In the genomic region with DNA sequence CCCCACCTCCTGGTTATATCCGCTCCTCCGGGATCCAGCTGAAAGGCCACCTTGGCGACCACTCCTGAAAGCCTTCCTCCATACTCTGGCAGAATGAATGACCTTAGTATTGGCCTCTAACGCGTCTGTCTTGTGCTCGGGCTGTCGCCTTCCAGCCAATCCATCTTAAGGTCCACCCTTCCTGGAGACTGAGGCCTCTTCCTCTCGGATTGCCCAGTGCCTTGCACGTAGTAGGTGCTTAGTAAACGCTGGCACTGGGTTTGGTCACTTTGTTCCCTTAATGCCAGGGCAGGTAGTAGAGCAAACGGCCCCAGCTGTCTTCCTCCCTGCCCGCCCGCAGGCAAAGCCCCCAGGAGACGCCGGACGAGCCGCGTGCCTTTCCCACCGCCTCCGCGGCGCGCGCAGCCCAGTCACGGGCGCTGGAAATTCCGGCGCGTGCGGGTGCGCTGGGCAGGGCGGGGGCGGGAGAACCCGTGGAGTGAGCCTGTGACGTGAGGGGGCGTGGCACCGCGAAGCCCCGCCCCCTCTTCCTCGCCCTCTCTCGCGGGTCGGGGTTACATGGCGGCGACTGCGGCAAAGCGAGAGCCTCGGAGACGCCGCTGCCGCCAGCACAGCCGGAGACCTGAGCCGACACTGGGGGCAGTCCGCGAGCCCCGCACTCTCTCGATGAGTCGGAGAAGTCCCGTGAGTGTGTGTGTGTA, we compare ENCODE assay signal across 1 cellular context.
A peak's percentile ranks its signal among the peaks of the same experiment; 100 is the strongest.
TF ChIP-seq lines count a peak whose summit lies in the region.

Gene MAPK6 (plus strand): TSS at position 527 of the 701 bp plus-strand sequence. CDS start 27,242 bp downstream, outside the sequence.

TF ChIP-seq in HepG2, 621 proteins besides CTCF, POLR2A, EP300 and RAD21 (continued from another document and continues in another):
- TF ChIP-seq ZKSCAN8 (CRISPR knock-in tag; IDR thresholded peaks at IDR 0.05; ENCODE audit: borderline replicate concordance), result 0 out of 2 replicates have a peak, but pooled peaks have one; percentile 27
- peak; percentile 74 for TF ChIP-seq ISL2 (CRISPR knock-in tag; IDR thresholded peaks at IDR 0.05)
- TF ChIP-seq ZNF468 (CRISPR knock-in tag; IDR thresholded peaks at IDR 0.05), result no peak
- peak; percentile 86 for TF ChIP-seq MED8 (CRISPR knock-in tag; IDR thresholded peaks at IDR 0.05; ENCODE audit: insufficient replicate concordance)
- no peak for TF ChIP-seq SP140L (CRISPR knock-in tag; IDR thresholded peaks at IDR 0.05; ENCODE audit: borderline replicate concordance)
- no peak for TF ChIP-seq EHMT2 (IDR thresholded peaks at IDR 0.05; ENCODE audit: borderline replicate concordance, low read depth, low read length)
- TF ChIP-seq ZNF792 (CRISPR knock-in tag; IDR thresholded peaks at IDR 0.05), result peak; percentile 46; the same call in 1 of the 2 replicates
- no peak for TF ChIP-seq FOXA1 (IDR thresholded peaks at IDR 0.05)
- TF ChIP-seq FOXA1 (CRISPR knock-in tag; IDR thresholded peaks at IDR 0.05), result no peak
- peak; percentile 80 for TF ChIP-seq MAZ (IDR thresholded peaks at IDR 0.05; ENCODE audit: borderline replicate concordance, low read depth, low read length)
- peak; percentile 77 for TF ChIP-seq MAZ (CRISPR knock-in tag; IDR thresholded peaks at IDR 0.05; ENCODE audit: low read depth)
- TF ChIP-seq ZFP36 (IDR thresholded peaks at IDR 0.05; ENCODE audit: borderline replicate concordance, low read depth, low read length, partially characterized antibody), result no peak
- 0 out of 2 replicates have a peak, but pooled peaks have one; percentile 12 for TF ChIP-seq NCOA2 (CRISPR knock-in tag; IDR thresholded peaks at IDR 0.05)
- TF ChIP-seq ZNF33A (CRISPR knock-in tag; IDR thresholded peaks at IDR 0.05; ENCODE audit: borderline replicate concordance), result no peak
- peak; percentile 81; the same call in 1 of the 2 replicates for TF ChIP-seq RNF2 (conservative IDR thresholded peaks at IDR 0.05; ENCODE audit: low read depth)
- TF ChIP-seq, protein P1, sequence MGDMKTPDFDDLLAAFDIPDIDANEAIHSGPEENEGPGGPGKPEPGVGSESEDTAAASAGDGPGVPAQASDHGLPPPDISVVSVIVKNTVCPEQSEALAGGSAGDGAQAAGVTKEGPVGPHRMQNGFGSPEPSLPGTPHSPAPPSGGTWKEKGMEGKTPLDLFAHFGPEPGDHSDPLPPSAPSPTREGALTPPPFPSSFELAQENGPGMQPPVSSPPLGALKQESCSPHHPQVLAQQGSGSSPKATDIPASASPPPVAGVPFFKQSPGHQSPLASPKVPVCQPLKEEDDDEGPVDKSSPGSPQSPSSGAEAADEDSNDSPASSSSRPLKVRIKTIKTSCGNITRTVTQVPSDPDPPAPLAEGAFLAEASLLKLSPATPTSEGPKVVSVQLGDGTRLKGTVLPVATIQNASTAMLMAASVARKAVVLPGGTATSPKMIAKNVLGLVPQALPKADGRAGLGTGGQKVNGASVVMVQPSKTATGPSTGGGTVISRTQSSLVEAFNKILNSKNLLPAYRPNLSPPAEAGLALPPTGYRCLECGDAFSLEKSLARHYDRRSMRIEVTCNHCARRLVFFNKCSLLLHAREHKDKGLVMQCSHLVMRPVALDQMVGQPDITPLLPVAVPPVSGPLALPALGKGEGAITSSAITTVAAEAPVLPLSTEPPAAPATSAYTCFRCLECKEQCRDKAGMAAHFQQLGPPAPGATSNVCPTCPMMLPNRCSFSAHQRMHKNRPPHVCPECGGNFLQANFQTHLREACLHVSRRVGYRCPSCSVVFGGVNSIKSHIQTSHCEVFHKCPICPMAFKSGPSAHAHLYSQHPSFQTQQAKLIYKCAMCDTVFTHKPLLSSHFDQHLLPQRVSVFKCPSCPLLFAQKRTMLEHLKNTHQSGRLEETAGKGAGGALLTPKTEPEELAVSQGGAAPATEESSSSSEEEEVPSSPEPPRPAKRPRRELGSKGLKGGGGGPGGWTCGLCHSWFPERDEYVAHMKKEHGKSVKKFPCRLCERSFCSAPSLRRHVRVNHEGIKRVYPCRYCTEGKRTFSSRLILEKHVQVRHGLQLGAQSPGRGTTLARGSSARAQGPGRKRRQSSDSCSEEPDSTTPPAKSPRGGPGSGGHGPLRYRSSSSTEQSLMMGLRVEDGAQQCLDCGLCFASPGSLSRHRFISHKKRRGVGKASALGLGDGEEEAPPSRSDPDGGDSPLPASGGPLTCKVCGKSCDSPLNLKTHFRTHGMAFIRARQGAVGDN (CRISPR knock-in tag; IDR thresholded peaks at IDR 0.05), result peak; percentile 98
- TF ChIP-seq SALL1 (CRISPR knock-in tag; IDR thresholded peaks at IDR 0.05), result peak; percentile 96
- peak; percentile 86 for TF ChIP-seq ERF (CRISPR knock-in tag; IDR thresholded peaks at IDR 0.05)
- peak; percentile 42; the same call in 1 of the 2 replicates for TF ChIP-seq CREM (IDR thresholded peaks at IDR 0.05)
- TF ChIP-seq CREM (CRISPR knock-in tag; IDR thresholded peaks at IDR 0.05), result no peak
- TF ChIP-seq ZNF552 (CRISPR knock-in tag; IDR thresholded peaks at IDR 0.05; ENCODE audit: borderline replicate concordance), result no peak; the same call in 1 of the 2 replicates
- TF ChIP-seq ZNF749 (CRISPR knock-in tag; IDR thresholded peaks at IDR 0.05; ENCODE audit: borderline replicate concordance), result peak; percentile 64; the same call in 1 of the 2 replicates
- TF ChIP-seq, protein P2, sequence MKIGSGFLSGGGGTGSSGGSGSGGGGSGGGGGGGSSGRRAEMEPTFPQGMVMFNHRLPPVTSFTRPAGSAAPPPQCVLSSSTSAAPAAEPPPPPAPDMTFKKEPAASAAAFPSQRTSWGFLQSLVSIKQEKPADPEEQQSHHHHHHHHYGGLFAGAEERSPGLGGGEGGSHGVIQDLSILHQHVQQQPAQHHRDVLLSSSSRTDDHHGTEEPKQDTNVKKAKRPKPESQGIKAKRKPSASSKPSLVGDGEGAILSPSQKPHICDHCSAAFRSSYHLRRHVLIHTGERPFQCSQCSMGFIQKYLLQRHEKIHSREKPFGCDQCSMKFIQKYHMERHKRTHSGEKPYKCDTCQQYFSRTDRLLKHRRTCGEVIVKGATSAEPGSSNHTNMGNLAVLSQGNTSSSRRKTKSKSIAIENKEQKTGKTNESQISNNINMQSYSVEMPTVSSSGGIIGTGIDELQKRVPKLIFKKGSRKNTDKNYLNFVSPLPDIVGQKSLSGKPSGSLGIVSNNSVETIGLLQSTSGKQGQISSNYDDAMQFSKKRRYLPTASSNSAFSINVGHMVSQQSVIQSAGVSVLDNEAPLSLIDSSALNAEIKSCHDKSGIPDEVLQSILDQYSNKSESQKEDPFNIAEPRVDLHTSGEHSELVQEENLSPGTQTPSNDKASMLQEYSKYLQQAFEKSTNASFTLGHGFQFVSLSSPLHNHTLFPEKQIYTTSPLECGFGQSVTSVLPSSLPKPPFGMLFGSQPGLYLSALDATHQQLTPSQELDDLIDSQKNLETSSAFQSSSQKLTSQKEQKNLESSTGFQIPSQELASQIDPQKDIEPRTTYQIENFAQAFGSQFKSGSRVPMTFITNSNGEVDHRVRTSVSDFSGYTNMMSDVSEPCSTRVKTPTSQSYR (CRISPR knock-in tag; IDR thresholded peaks at IDR 0.05; ENCODE audit: borderline replicate concordance), result peak; percentile 52; the same call in 1 of the 2 replicates
- TF ChIP-seq MTA1 (CRISPR knock-in tag; IDR thresholded peaks at IDR 0.05; ENCODE audit: borderline replicate concordance), result peak; percentile 85
- TF ChIP-seq TEAD3 (CRISPR knock-in tag; optimal IDR thresholded peaks at IDR 0.05; ENCODE audit: borderline replicate concordance), result peak; percentile 94
- 0 out of 2 replicates have a peak, but pooled peaks have one; percentile 94 for TF ChIP-seq CENPBD1 (CRISPR knock-in tag; IDR thresholded peaks at IDR 0.05; ENCODE audit: borderline replicate concordance, low read depth)
- TF ChIP-seq PITX1 (CRISPR knock-in tag; IDR thresholded peaks at IDR 0.05), result peak; percentile 69; the same call in 1 of the 2 replicates
- TF ChIP-seq ZNF577 (CRISPR knock-in tag; IDR thresholded peaks at IDR 0.05; ENCODE audit: borderline replicate concordance, low read depth), result 0 out of 2 replicates have a peak, but pooled peaks have one; percentile 39
- TF ChIP-seq GRHL1 (CRISPR knock-in tag; conservative IDR thresholded peaks at IDR 0.05), result no peak
- TF ChIP-seq FOSL1 (CRISPR knock-in tag; IDR thresholded peaks at IDR 0.05; ENCODE audit: borderline replicate concordance), result no peak
- TF ChIP-seq SAP130 (CRISPR knock-in tag; IDR thresholded peaks at IDR 0.05; ENCODE audit: low read depth), result peak; percentile 89
- peak; percentile 87 for TF ChIP-seq HBP1 (CRISPR knock-in tag; IDR thresholded peaks at IDR 0.05; ENCODE audit: low read depth)
- no peak for TF ChIP-seq LCORL (IDR thresholded peaks at IDR 0.05)
- peak; percentile 81 for TF ChIP-seq LCORL (CRISPR knock-in tag; IDR thresholded peaks at IDR 0.05)
- TF ChIP-seq YEATS2 (CRISPR knock-in tag; IDR thresholded peaks at IDR 0.05; ENCODE audit: borderline replicate concordance), result peak; percentile 81; the same call in 1 of the 2 replicates
- TF ChIP-seq THAP11 (CRISPR knock-in tag; IDR thresholded peaks at IDR 0.05), result no peak
- TF ChIP-seq, protein P3, sequence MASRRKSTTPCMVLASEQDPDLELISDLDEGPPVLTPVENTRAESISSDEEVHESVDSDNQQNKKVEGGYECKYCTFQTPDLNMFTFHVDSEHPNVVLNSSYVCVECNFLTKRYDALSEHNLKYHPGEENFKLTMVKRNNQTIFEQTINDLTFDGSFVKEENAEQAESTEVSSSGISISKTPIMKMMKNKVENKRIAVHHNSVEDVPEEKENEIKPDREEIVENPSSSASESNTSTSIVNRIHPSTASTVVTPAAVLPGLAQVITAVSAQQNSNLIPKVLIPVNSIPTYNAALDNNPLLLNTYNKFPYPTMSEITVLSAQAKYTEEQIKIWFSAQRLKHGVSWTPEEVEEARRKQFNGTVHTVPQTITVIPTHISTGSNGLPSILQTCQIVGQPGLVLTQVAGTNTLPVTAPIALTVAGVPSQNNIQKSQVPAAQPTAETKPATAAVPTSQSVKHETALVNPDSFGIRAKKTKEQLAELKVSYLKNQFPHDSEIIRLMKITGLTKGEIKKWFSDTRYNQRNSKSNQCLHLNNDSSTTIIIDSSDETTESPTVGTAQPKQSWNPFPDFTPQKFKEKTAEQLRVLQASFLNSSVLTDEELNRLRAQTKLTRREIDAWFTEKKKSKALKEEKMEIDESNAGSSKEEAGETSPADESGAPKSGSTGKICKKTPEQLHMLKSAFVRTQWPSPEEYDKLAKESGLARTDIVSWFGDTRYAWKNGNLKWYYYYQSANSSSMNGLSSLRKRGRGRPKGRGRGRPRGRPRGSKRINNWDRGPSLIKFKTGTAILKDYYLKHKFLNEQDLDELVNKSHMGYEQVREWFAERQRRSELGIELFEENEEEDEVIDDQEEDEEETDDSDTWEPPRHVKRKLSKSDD (CRISPR knock-in tag; IDR thresholded peaks at IDR 0.05; ENCODE audit: low read depth), result peak; percentile 90
- TF ChIP-seq ZNF747 (CRISPR knock-in tag; IDR thresholded peaks at IDR 0.05; ENCODE audit: borderline replicate concordance), result peak; percentile 89
- TF ChIP-seq, protein P4, sequence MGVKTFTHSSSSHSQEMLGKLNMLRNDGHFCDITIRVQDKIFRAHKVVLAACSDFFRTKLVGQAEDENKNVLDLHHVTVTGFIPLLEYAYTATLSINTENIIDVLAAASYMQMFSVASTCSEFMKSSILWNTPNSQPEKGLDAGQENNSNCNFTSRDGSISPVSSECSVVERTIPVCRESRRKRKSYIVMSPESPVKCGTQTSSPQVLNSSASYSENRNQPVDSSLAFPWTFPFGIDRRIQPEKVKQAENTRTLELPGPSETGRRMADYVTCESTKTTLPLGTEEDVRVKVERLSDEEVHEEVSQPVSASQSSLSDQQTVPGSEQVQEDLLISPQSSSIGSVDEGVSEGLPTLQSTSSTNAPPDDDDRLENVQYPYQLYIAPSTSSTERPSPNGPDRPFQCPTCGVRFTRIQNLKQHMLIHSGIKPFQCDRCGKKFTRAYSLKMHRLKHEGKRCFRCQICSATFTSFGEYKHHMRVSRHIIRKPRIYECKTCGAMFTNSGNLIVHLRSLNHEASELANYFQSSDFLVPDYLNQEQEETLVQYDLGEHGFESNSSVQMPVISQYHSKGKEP (CRISPR knock-in tag; IDR thresholded peaks at IDR 0.05), result 0 out of 2 replicates have a peak, but pooled peaks have one; percentile 73
- peak; percentile 89 for TF ChIP-seq GZF1 (CRISPR knock-in tag; IDR thresholded peaks at IDR 0.05)
- TF ChIP-seq TEAD2 (CRISPR knock-in tag; IDR thresholded peaks at IDR 0.05), result peak; percentile 58; the same call in 1 of the 2 replicates
- peak; percentile 28; the same call in 1 of the 2 replicates for TF ChIP-seq HNF4A (CRISPR knock-in tag; IDR thresholded peaks at IDR 0.05)
